Comparison of ENCODE assay signal across 1 cellular context in genomic region chr18:24014986-24015896, GRCh38.
TF ChIP-seq lines count a peak whose summit lies in the region.

No MANE protein-coding gene starts in this region.

TF ChIP-seq in HEK293, 187 proteins besides CTCF, POLR2A, EP300 and RAD21 (continued from another document):
- TF ChIP-seq ZBTB17 (tag by site-specific recombination; IDR thresholded peaks at IDR 0.05) (peak; percentile 55; the same call in 1 of the 2 replicates), ZNF354C (tag by site-specific recombination; IDR thresholded peaks at IDR 0.05; ENCODE audit: borderline replicate concordance, low read depth) (no peak), ZNF626 (tag by site-specific recombination; IDR thresholded peaks at IDR 0.05) (no peak), ZNF530 (tag by site-specific recombination; IDR thresholded peaks at IDR 0.05; ENCODE audit: low read depth) (no peak), ZNF843 (tag by site-specific recombination; IDR thresholded peaks at IDR 0.05) (peak; percentile 31; the same call in 1 of the 2 replicates), ZNF302 (tag by site-specific recombination; IDR thresholded peaks at IDR 0.05; ENCODE audit: low read depth) (no peak), ZNF747 (tag by site-specific recombination; IDR thresholded peaks at IDR 0.05) (no peak), ZBTB7A (tag by site-specific recombination; IDR thresholded peaks at IDR 0.05; ENCODE audit: low read depth) (peak; percentile 50; the same call in 1 of the 2 replicates), KLF9 (tag by site-specific recombination; IDR thresholded peaks at IDR 0.05; ENCODE audit: low read depth) (0 out of 2 replicates have a peak, but pooled peaks have one; percentile 18), KLF1 (tag by site-specific recombination; IDR thresholded peaks at IDR 0.05) (0 out of 2 replicates have a peak, but pooled peaks have one; percentile 18), ZFP37 (tag by site-specific recombination; IDR thresholded peaks at IDR 0.05) (peak; percentile 62; the same call in 1 of the 2 replicates), IKZF3 (tag by site-specific recombination; IDR thresholded peaks at IDR 0.05) (no peak), ZEB2 (tag by site-specific recombination; IDR thresholded peaks at IDR 0.05) (peak; percentile 85), ZNF76 (tag by site-specific recombination; IDR thresholded peaks at IDR 0.05; ENCODE audit: borderline replicate concordance, low read depth) (peak; percentile 57; the same call in 1 of the 2 replicates), GLIS1 (tag by site-specific recombination; IDR thresholded peaks at IDR 0.05) (0 out of 2 replicates have a peak, but pooled peaks have one; percentile 21), ZXDB (tag by site-specific recombination; IDR thresholded peaks at IDR 0.05) (peak; percentile 47; the same call in 1 of the 2 replicates), ZNF16 (tag by site-specific recombination; IDR thresholded peaks at IDR 0.05; ENCODE audit: low read depth) (no peak), ZFHX2 (tag by site-specific recombination; conservative IDR thresholded peaks at IDR 0.05) (0 out of 2 replicates have a peak, but pooled peaks have one; percentile 31), ZNF623 (tag by site-specific recombination; IDR thresholded peaks at IDR 0.05) (peak; percentile 16; the same call in 1 of the 2 replicates), ZNF777 (tag by site-specific recombination; IDR thresholded peaks at IDR 0.05; ENCODE audit: borderline replicate concordance) (peak; percentile 87; the same call in 1 of the 2 replicates), ZNF398 (tag by site-specific recombination; IDR thresholded peaks at IDR 0.05) (peak; percentile 89), PRDM2 (tag by site-specific recombination; IDR thresholded peaks at IDR 0.05; ENCODE audit: borderline replicate concordance) (0 out of 2 replicates have a peak, but pooled peaks have one; percentile 80), GLIS2 (tag by site-specific recombination; IDR thresholded peaks at IDR 0.05) (peak; percentile 47; the same call in 1 of the 2 replicates), YY2 (tag by site-specific recombination; IDR thresholded peaks at IDR 0.05) (no peak), ZNF692 (tag by site-specific recombination; IDR thresholded peaks at IDR 0.05) (peak; percentile 55; the same call in 1 of the 2 replicates), ZNF521 (tag by site-specific recombination; IDR thresholded peaks at IDR 0.05) (no peak), ZBTB26 (tag by site-specific recombination; optimal IDR thresholded peaks at IDR 0.05) (peak; percentile 97), SP2 (tag by site-specific recombination; IDR thresholded peaks at IDR 0.05) (peak; percentile 60), ZBTB48 (tag by site-specific recombination; IDR thresholded peaks at IDR 0.05) (peak; percentile 34; the same call in 1 of the 2 replicates), ZNF580 (tag by site-specific recombination; IDR thresholded peaks at IDR 0.05) (no peak), PRDM1 (tag by site-specific recombination; IDR thresholded peaks at IDR 0.05) (peak; percentile 66; the same call in 1 of the 2 replicates), TSHZ1 (tag by site-specific recombination; IDR thresholded peaks at IDR 0.05; ENCODE audit: borderline replicate concordance) (no peak), ZNF48 (tag by site-specific recombination; IDR thresholded peaks at IDR 0.05) (no peak), PATZ1 (tag by site-specific recombination; IDR thresholded peaks at IDR 0.05) (peak; percentile 82), ZNF366 (tag by site-specific recombination; conservative IDR thresholded peaks at IDR 0.05) (peak; percentile 67), ZNF19 (tag by site-specific recombination; IDR thresholded peaks at IDR 0.05; ENCODE audit: low read depth) (no peak)
TF ChIP-seq in HEK293: peak in this region for 32.
